ENCODE assay signal across 15 cellular contexts in the genomic region with DNA sequence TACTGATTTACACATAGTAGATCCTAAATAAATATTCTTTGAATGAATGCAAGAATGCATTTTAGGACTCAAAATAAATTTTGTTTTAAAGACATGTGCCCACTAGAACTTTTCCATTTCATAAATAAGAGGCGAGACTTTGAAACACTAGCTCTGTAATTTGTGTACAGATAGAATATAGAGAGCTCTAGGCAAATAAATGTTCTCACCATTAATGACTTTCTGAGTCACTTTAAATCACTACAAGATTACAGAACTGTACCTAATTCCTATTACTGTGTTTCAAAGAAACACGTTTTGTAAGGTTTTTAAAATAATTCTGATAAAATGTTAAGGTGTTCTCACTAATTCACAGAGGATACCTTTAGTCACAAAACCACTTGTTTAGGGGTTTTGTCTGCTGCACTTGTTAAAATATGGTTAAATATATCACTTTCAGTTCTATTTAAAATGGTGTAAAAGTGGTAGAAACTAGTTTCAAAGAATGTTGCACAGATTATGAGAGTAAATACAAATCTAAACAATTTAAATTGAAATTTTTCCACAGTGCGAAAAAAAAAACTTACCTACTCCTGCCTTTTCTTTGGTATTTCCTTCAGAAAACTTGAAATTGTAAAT.
DNase-seq lines count a peak whose midpoint lies in the region; ATAC-seq and TF ChIP-seq lines count a peak whose summit lies in the region.
"Had no signal": no experiment of that assay in that cellular context is flagged by ENCODE, and none has a peak within 500 bp of the region (broad histone marks: within the 10 kb centered on the region; RNA-seq: fewer than 3 reads in every experiment).

No MANE protein-coding gene starts in this region.

- H3K4me3 ChIP-seq in foreskin fibroblast (ENCODE audit: low read depth in 1 of 2, low read length in 2 of 2) (no peak overlapping the region), heart left ventricle (no peak overlapping the region)
- H3K4me3 ChIP-seq: lower lobe of right lung, suprapubic skin had no signal

- 88 to 93% (median 90%) methylated on average over 3 of the region's 3 CpGs for WGBS in heart left ventricle, 4 donors

- peaks cover 0 to 49% (median 2%) of the 10 kb centered on the region in 12 donors for H3K9me3 ChIP-seq in heart left ventricle

- TF ChIP-seq POLR2A in heart left ventricle (IDR thresholded peaks at IDR 0.05), result no peak

- peaks cover 0 to 4% (median 0%) of the 10 kb centered on the region in 12 donors for H3K4me1 ChIP-seq in heart left ventricle
- H3K4me1 ChIP-seq: lower lobe of right lung had no signal

- peak; percentile 92 for ATAC-seq in GM19395 (IDR thresholded peaks at IDR 0.05; ENCODE audit: unreplicated experiment)
- peak; percentile 56 for ATAC-seq in HG02610 (IDR thresholded peaks at IDR 0.05; ENCODE audit: unreplicated experiment)
- ATAC-seq in HG03432 (IDR thresholded peaks at IDR 0.05; ENCODE audit: unreplicated experiment), result peak; percentile 85
- no peak for ATAC-seq in heart left ventricle
- ATAC-seq: activated CD8-positive, alpha-beta T cell treated with anti-CD3 and anti-CD28 coated beads, Interleukin-2, amount 10 ng/mL, durations not matched to agents 7 days and 5 days; lower lobe of right lung had no signal

- no peaks in the 10 kb centered on the region for H3K36me3 ChIP-seq in heart left ventricle
- H3K36me3 ChIP-seq: lower lobe of right lung, suprapubic skin had no signal

- H3K27me3 ChIP-seq in heart left ventricle, result no peaks in the 10 kb centered on the region
- H3K27me3 ChIP-seq: suprapubic skin had no signal

- intact Hi-C loops in heart left ventricle (cut with DNase I), result no loop called here

- H3K27ac ChIP-seq in heart left ventricle, result no peak overlapping the region
- H3K27ac ChIP-seq: lower lobe of right lung, suprapubic skin had no signal

- DNase-seq in stimulated activated CD4-positive, alpha-beta T cell treated with anti-CD3 and anti-CD28 coated beads, Interleukin-2, amount 100 ng/mL, for 48 hours, result no peak
- no peak for DNase-seq in NCI-H1694 treated with DMSO at 0.1 percent for 48 hours (lab: John Stamatoyannopoulos, UW)
- DNase-seq in foreskin fibroblast, result no peak
- no peak for DNase-seq in heart left ventricle
- DNase-seq: activated CD8-positive, alpha-beta T cell treated with anti-CD3 and anti-CD28 coated beads, Interleukin-2, amount 10 ng/mL, durations not matched to agents 7 days and 5 days; activated naive CD4-positive, alpha-beta T cell treated with anti-CD3 and anti-CD28 coated beads, Interleukin-2, amount 50 U/mL, for 16 hours; caudate nucleus; CD4-positive, CD25-positive, alpha-beta regulatory T cell; lower lobe of right lung; NCI-H446 treated with DMSO at 0.1 percent for 48 hours; RPMI8226 had no signal

- TF ChIP-seq CTCF in foreskin fibroblast (IDR thresholded peaks at IDR 0.05; ENCODE audit: low read depth, low read length) (no peak), heart left ventricle (IDR thresholded peaks at IDR 0.05) (no peak)

Comparison
In these comparisons a context has a peak if more than half of its experiments do, and no peak if none do; other contexts are left out.
1. ATAC-seq: peak in GM19395 (single experiment), HG02610 (single experiment) and HG03432 (single experiment); none in heart left ventricle (0 of 4).